In genomic region chr16:24996731-24997130, GRCh38 we compare ENCODE assay signal across 21 cellular contexts.
"Had no signal": no experiment of that assay in that cellular context is flagged by ENCODE, and none has a peak within 500 bp of the region (broad histone marks: within the 10 kb centered on the region; RNA-seq: fewer than 3 reads in every experiment).

No MANE protein-coding gene starts in this region.

- FAIRE-seq: pancreas had no signal

- H3K36me3 ChIP-seq: gastrocnemius medialis, heart left ventricle, pancreas, sigmoid colon, transverse colon, vagina had no signal

- H3K27ac Mint-ChIP-seq: activated CD4-positive, alpha-beta T cell treated with anti-CD3 and anti-CD28 coated beads, Interleukin-2, amount 10 ng/mL, durations not matched to agents 24 days and 14 days; activated CD8-positive, alpha-beta T cell treated with anti-CD3 and anti-CD28 coated beads, Interleukin-2, amount 10 ng/mL, durations not matched to agents 7 days and 5 days; activated naive CD4-positive, alpha-beta T cell treated with anti-CD3 and anti-CD28 coated beads, Interleukin-2, amount 50 U/mL, for 72 hours; immature natural killer cell had no signal

- H3K9me3 ChIP-seq: gastrocnemius medialis, heart left ventricle, pancreas, sigmoid colon, spleen, transverse colon, vagina had no signal

- H3K27ac ChIP-seq: pancreas, sigmoid colon, vagina had no signal

- H3K4me3 Mint-ChIP-seq: activated CD4-positive, alpha-beta T cell treated with anti-CD3 and anti-CD28 coated beads, Interleukin-2, amount 10 ng/mL, durations not matched to agents 24 days and 14 days; activated CD8-positive, alpha-beta T cell treated with anti-CD3 and anti-CD28 coated beads, Interleukin-2, amount 10 ng/mL, durations not matched to agents 7 days and 5 days; immature natural killer cell had no signal

- H3K4me3 ChIP-seq: gastrocnemius medialis, heart left ventricle, lung, pancreas, sigmoid colon, spleen, transverse colon, vagina had no signal

- H3K9me3 Mint-ChIP-seq: activated CD4-positive, alpha-beta T cell treated with anti-CD3 and anti-CD28 coated beads, Interleukin-2, amount 10 ng/mL, durations not matched to agents 24 days and 14 days; activated naive CD4-positive, alpha-beta T cell treated with anti-CD3 and anti-CD28 coated beads, Interleukin-2, amount 50 U/mL, for 72 hours; immature natural killer cell; naive thymus-derived CD4-positive, alpha-beta T cell had no signal

- H3K36me3 Mint-ChIP-seq: immature natural killer cell had no signal

- DNase-seq: activated CD4-positive, alpha-beta T cell treated with anti-CD3 and anti-CD28 coated beads, Interleukin-2, amount 10 ng/mL, durations not matched to agents 24 days and 14 days; activated CD4-positive, CD25-positive, alpha-beta regulatory T cell; activated CD8-positive, alpha-beta memory T cell treated with anti-CD3 and anti-CD28 coated beads, Interleukin-2, amount 50 U/mL, for 4 hours; activated CD8-positive, alpha-beta T cell treated with anti-CD3 and anti-CD28 coated beads, Interleukin-2, amount 10 ng/mL, durations not matched to agents 7 days and 5 days; activated gamma-delta T cell; activated T-cell treated with anti-CD3 and anti-CD28 coated beads, Interleukin-2, amount 50 U/mL, for 48 hours; aorta; dermis blood vessel endothelial cell; erythroblast; gastrocnemius medialis; heart left ventricle; immature natural killer cell; naive thymus-derived CD4-positive, alpha-beta T cell; pancreas; sigmoid colon; spleen; T-helper 2 cell; transverse colon had no signal

- H3K27me3 Mint-ChIP-seq: activated CD4-positive, alpha-beta T cell treated with anti-CD3 and anti-CD28 coated beads, Interleukin-2, amount 10 ng/mL, durations not matched to agents 24 days and 14 days; naive thymus-derived CD4-positive, alpha-beta T cell had no signal

- ATAC-seq: activated CD8-positive, alpha-beta T cell treated with anti-CD3 and anti-CD28 coated beads, Interleukin-2, amount 10 ng/mL, durations not matched to agents 7 days and 5 days; activated naive CD4-positive, alpha-beta T cell treated with anti-CD3 and anti-CD28 coated beads, Interleukin-2, amount 50 U/mL, for 72 hours; gastrocnemius medialis; heart left ventricle; naive thymus-derived CD4-positive, alpha-beta T cell; pancreas had no signal

- H3K27me3 ChIP-seq: gastrocnemius medialis, heart left ventricle, pancreas, sigmoid colon, spleen, transverse colon, vagina had no signal
